In genomic region chr20:16368645-16369292, GRCh38 we compare ENCODE assay signal across 15 cellular contexts.
DNase-seq lines count a peak whose midpoint lies in the region; ATAC-seq and TF ChIP-seq lines count a peak whose summit lies in the region.
"Had no signal": no experiment of that assay in that cellular context is flagged by ENCODE, and none has a peak within 500 bp of the region (broad histone marks: within the 10 kb centered on the region; RNA-seq: fewer than 3 reads in every experiment).

No MANE protein-coding gene starts in this region.

- H3K9me3 ChIP-seq in adipocyte (ENCODE audit: control insufficient read depth, low read length) = no peaks in the 10 kb centered on the region
- H3K9me3 ChIP-seq: BLaER1, body of pancreas had no signal

- ATAC-seq in HG03135 (IDR thresholded peaks at IDR 0.05; ENCODE audit: unreplicated experiment) = no peak
- ATAC-seq: body of pancreas, T-helper 17 cell had no signal

- H3K27me3 Mint-ChIP-seq in osteocyte (ENCODE audit: unreplicated experiment) = no peaks in the 10 kb centered on the region
- H3K27me3 Mint-ChIP-seq: T-helper 17 cell had no signal

- no peak overlapping the region for H3K9ac ChIP-seq in adipocyte (ENCODE audit: low read length)
- H3K9ac ChIP-seq: BLaER1 had no signal

- H3K4me3 Mint-ChIP-seq in osteocyte (ENCODE audit: unreplicated experiment) = no peak overlapping the region
- H3K4me3 Mint-ChIP-seq: T-helper 17 cell had no signal

- no peaks in the 10 kb centered on the region for H3K27me3 ChIP-seq in adipocyte (replicated peaks; ENCODE audit: control insufficient read depth, insufficient read depth, low read length)
- H3K27me3 ChIP-seq: BLaER1, body of pancreas had no signal

- H3K36me3 Mint-ChIP-seq in osteocyte (ENCODE audit: unreplicated experiment) = peaks cover 30% of the 10 kb centered on the region

- peaks cover 14% of the 10 kb centered on the region for H3K4me1 ChIP-seq in adipocyte (ENCODE audit: control insufficient read depth, insufficient read depth, low read length)
- H3K4me1 ChIP-seq: BLaER1, body of pancreas had no signal

- TF ChIP-seq CTCF in fibroblast of the aortic adventitia (IDR thresholded peaks at IDR 0.05; ENCODE audit: insufficient read depth, low read length) = no peak
- peak; percentile 18 for TF ChIP-seq CTCF in osteocyte (IDR thresholded peaks at IDR 0.05)

- no peak overlapping the region for H3K4me3 ChIP-seq in adipocyte (ENCODE audit: low read length)
- no peak overlapping the region for H3K4me3 ChIP-seq in fibroblast of the aortic adventitia (ENCODE audit: low read depth, low read length)
- H3K4me3 ChIP-seq: BLaER1, body of pancreas had no signal

- H3K36me3 ChIP-seq in adipocyte (ENCODE audit: control insufficient read depth, insufficient read depth, low read length, severe bottlenecking) = peaks cover 5% of the 10 kb centered on the region

- no peaks in the 10 kb centered on the region for H3K9me3 Mint-ChIP-seq in osteocyte (ENCODE audit: unreplicated experiment)

- DNase-seq in DMS53 treated with DMSO at 0.1 percent for 48 hours (lab: John Stamatoyannopoulos, UW; ENCODE audit: unreplicated experiment) (peak; percentile 1), adipocyte (ENCODE audit: low read depth) (peak; percentile 36), fibroblast of the aortic adventitia (ENCODE audit: low read depth) (peak; percentile 46), osteocyte (ENCODE audit: extremely low spot score, unreplicated experiment) (no peak), SHP77 (lab: John Stamatoyannopoulos, UW) (no peak), SIG-M5 treated with dmso at 0.1 percent for 504 hours (lab: John Stamatoyannopoulos, UW; ENCODE audit: unreplicated experiment) (no peak)
- DNase-seq in stimulated activated CD4-positive, alpha-beta T cell treated with anti-CD3 and anti-CD28 coated beads, Interleukin-4, amount 100 ng/mL, for 24 hours = no peak
- DNase-seq: activated CD4-positive, alpha-beta T cell treated with anti-CD3 and anti-CD28 coated beads for 48 hours; activated T-cell treated with anti-CD3 and anti-CD28 coated beads, Interleukin-2, amount 50 U/mL, for 48 hours; stimulated activated CD4-positive, alpha-beta T cell treated with anti-CD3 and anti-CD28 coated beads, Interleukin-4, amount 100 ng/mL, for 4 hours; stimulated activated naive CD4-positive, alpha-beta T cell; T-helper 17 cell had no signal

- H3K27ac Mint-ChIP-seq in osteocyte (ENCODE audit: unreplicated experiment) = peak overlapping the region; percentile 50
- H3K27ac Mint-ChIP-seq: T-helper 17 cell had no signal

- H3K4me1 Mint-ChIP-seq in osteocyte (ENCODE audit: unreplicated experiment) = peaks cover 12% of the 10 kb centered on the region
- H3K4me1 Mint-ChIP-seq: T-helper 17 cell had no signal

Comparison
In these comparisons a context has a peak if more than half of its experiments do, and no peak if none do; other contexts are left out.
1. DNase-seq: peak in DMS53 treated with DMSO at 0.1 percent for 48 hours (single experiment), adipocyte (single experiment) and fibroblast of the aortic adventitia (single experiment); none in osteocyte (single experiment), SHP77 (0 of 2), stimulated activated CD4-positive, alpha-beta T cell treated with anti-CD3 and anti-CD28 coated beads, Interleukin-4, amount 100 ng/mL, for 24 hours (single experiment) and SIG-M5 treated with dmso at 0.1 percent for 504 hours (single experiment).